In the genomic region with DNA sequence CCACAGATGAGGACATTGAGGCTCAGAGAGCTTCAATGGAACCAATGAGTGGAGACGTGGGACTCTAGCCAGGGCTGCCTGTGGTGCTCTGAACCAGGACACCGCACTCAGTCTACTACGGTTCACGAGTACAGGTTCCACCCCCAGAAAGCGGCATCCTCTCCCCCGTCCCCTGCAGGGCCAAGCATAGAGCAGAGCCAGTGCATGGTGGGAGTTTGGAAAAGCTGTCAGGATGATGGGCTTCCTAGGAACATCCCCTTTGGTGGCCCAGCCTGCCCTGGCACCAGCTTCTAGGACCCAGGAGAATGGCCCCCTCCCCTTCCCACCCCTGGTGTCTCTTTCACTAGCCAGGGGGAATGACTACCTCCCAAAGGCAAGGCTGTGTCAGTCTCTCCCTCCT, we compare ENCODE assay signal across 22 cellular contexts. TPM values are rescaled to one million over a fixed set of nuclear protein-coding genes. Genes with fewer than 3 reads are reported as not detected.
DNase-seq lines count a peak whose midpoint lies in the region; ATAC-seq and TF ChIP-seq lines count a peak whose summit lies in the region.
"Had no signal": no experiment of that assay in that cellular context is flagged by ENCODE, and none has a peak within 500 bp of the region (broad histone marks: within the 10 kb centered on the region; RNA-seq: fewer than 3 reads in every experiment).

No MANE protein-coding gene starts in this region.

- H3K56ac ChIP-seq in IMR-90 (ENCODE audit: extremely low read depth, insufficient read depth, low read length) = no peak overlapping the region

- BruUV-seq in IMR-90 (replicated peaks; lab: Mats Ljungman, UMichigan) = no TSS peak

- H3K4me1 Mint-ChIP-seq in stimulated activated effector memory CD8-positive, alpha-beta T cell treated with anti-CD3 and anti-CD28 coated beads, Interleukin-12 subunit alpha, Interleukin-12 subunit beta, amount 100 ng/mL, for 72 hours = peaks cover 29% of the 10 kb centered on the region

- no peak overlapping the region for H2AFZ ChIP-seq in IMR-90 (replicated peaks; ENCODE audit: low read length, poor library complexity)

- H3K27ac ChIP-seq in IMR-90 (ENCODE audit: insufficient read depth, low read length) (no peak overlapping the region), epithelial cell of prostate (peak overlapping the region; percentile 72)

- no peaks in the 10 kb centered on the region for H3K9me3 ChIP-seq in IMR-90 (ENCODE audit: control insufficient read depth, insufficient read depth, low read length)

- no peak overlapping the region for H2BK120ac ChIP-seq in IMR-90 (ENCODE audit: low read depth, low read length)

- peak overlapping the region; percentile 76 for H2AK9ac ChIP-seq in IMR-90 (replicated peaks; ENCODE audit: low read depth, low read length, poor library complexity)

- H3K9ac ChIP-seq in IMR-90 (ENCODE audit: low read depth, low read length) = no peak overlapping the region

- peaks cover 17% of the 10 kb centered on the region for H3K36me3 Mint-ChIP-seq in stimulated activated effector memory CD8-positive, alpha-beta T cell treated with anti-CD3 and anti-CD28 coated beads, Interleukin-12 subunit alpha, Interleukin-12 subunit beta, amount 100 ng/mL, for 72 hours

- peak overlapping the region; percentile 81 for H3K27ac Mint-ChIP-seq in stimulated activated effector memory CD8-positive, alpha-beta T cell treated with anti-CD3 and anti-CD28 coated beads, Interleukin-12 subunit alpha, Interleukin-12 subunit beta, amount 100 ng/mL, for 72 hours
- H3K27ac Mint-ChIP-seq: activated CD4-positive, alpha-beta memory T cell treated with anti-CD3 and anti-CD28 coated beads, Interleukin-2, amount 10 ng/mL, durations not matched to agents 7 days and 5 days; T-helper 2 cell treated with Interferon-gamma antibody and Interleukin-4, amounts not matched to agents 5 μg/mL and 100 μg/mL, for 36 hours had no signal

- DNase-seq in IMR-90 (no peak), epithelial cell of prostate (ENCODE audit: low read depth, low spot score) (no peak), DMS 273 treated with DMSO at 0.1 percent for 48 hours (lab: John Stamatoyannopoulos, UW) (no peak), MV-4-11 (lab: John Stamatoyannopoulos, UW) (no peak)
- no peak for DNase-seq in stimulated activated effector memory CD8-positive, alpha-beta T cell treated with anti-CD3 and anti-CD28 coated beads, Interleukin-12 subunit alpha, Interleukin-12 subunit beta, amount 100 ng/mL, for 72 hours (ENCODE audit: low spot score in 2 of 2)
- DNase-seq: activated CD4-positive, alpha-beta memory T cell treated with anti-CD3 and anti-CD28 coated beads, Interleukin-2, amount 10 ng/mL, durations not matched to agents 7 days and 5 days; activated naive CD4-positive, alpha-beta T cell treated with anti-CD3 and anti-CD28 coated beads, Interleukin-2, amount 50 U/mL, for 16 hours; effector CD8-positive, alpha-beta T cell; EL; NCI-H1436 treated with DMSO at 0.1 percent for 48 hours; NCI-H82; occipital lobe; retina; substantia nigra had no signal

- peaks cover 7% of the 10 kb centered on the region; the same call in 1 of the 2 replicates for H3K27me3 ChIP-seq in IMR-90 (ENCODE audit: control insufficient read depth, insufficient read depth, low read length)

- TF ChIP-seq CTCF in IMR-90 (conservative IDR thresholded peaks at IDR 0.05; ENCODE audit: low read depth, low read length) = no peak

- H2BK20ac ChIP-seq in IMR-90 (ENCODE audit: low read depth, low read length) = no peak overlapping the region

- POLR2A ChIA-PET in IMR-90 (lab: Charles Lee; ENCODE audit: unreplicated experiment) = no interaction called here

- H2AK5ac ChIP-seq in IMR-90 (ENCODE audit: low read depth, low read length) = no peak overlapping the region

- no peaks in the 10 kb centered on the region for H3K9me3 Mint-ChIP-seq in stimulated activated effector memory CD8-positive, alpha-beta T cell treated with anti-CD3 and anti-CD28 coated beads, Interleukin-12 subunit alpha, Interleukin-12 subunit beta, amount 100 ng/mL, for 72 hours
- H3K9me3 Mint-ChIP-seq: activated CD4-positive, alpha-beta memory T cell treated with anti-CD3 and anti-CD28 coated beads, Interleukin-2, amount 10 ng/mL, durations not matched to agents 7 days and 5 days; T-helper 2 cell treated with Interferon-gamma antibody and Interleukin-4, amounts not matched to agents 5 μg/mL and 100 μg/mL, for 36 hours; WTC11 had no signal

- no peak overlapping the region for H3K4ac ChIP-seq in IMR-90 (ENCODE audit: low read depth, low read length)

- CTCF ChIA-PET in IMR-90 (lab: Yijun Ruan, JAX) = no interaction called here

- in situ Hi-C loops in IMR-90 (cut with MboI; ENCODE audit: low sequenced_read_pairs) = no loop called here

- no peak overlapping the region for H3K23ac ChIP-seq in IMR-90 (ENCODE audit: low read depth, low read length)

- peaks cover 22% of the 10 kb centered on the region; the same call in 1 of the 2 replicates for H3K36me3 ChIP-seq in IMR-90 (ENCODE audit: control insufficient read depth, insufficient read depth, low read length)

- H2BK5ac ChIP-seq in IMR-90 (ENCODE audit: low read depth, low read length, poor library complexity, severe bottlenecking) = no peak overlapping the region

- intact Hi-C loops in IMR-90 (cut with micrococcal nuclease) = no loop called here

- H2BK15ac ChIP-seq in IMR-90 (ENCODE audit: low read depth, low read length) = no peak overlapping the region

- H3K79me1 ChIP-seq in IMR-90 (ENCODE audit: low read depth in 1 of 2, low read length in 2 of 2) = peaks cover 3 to 19% of the 10 kb centered on the region in 2 experiments; a peak in 2 of 4 replicates

- H3K9me1 ChIP-seq in IMR-90 (ENCODE audit: insufficient read depth, low read length) = no peaks in the 10 kb centered on the region

- TF ChIP-seq POLR2A in IMR-90 (IDR thresholded peaks at IDR 0.05; ENCODE audit: low read depth, low read length) = no peak

- ATAC-seq in IMR-90 (ENCODE audit: low read depth) (no peak; the same call in 1 of the 2 replicates), HG03025 (IDR thresholded peaks at IDR 0.05; ENCODE audit: low FRiP score, unreplicated experiment) (no peak)
- ATAC-seq in stimulated activated effector memory CD8-positive, alpha-beta T cell treated with anti-CD3 and anti-CD28 coated beads, Interleukin-12 subunit alpha, Interleukin-12 subunit beta, amount 100 ng/mL, for 72 hours = no peak
- ATAC-seq: left lobe of liver had no signal

- H3K4me2 ChIP-seq in IMR-90 (ENCODE audit: low read depth, low read length) = no peak overlapping the region

- H3K4me3 Mint-ChIP-seq in stimulated activated effector memory CD8-positive, alpha-beta T cell treated with anti-CD3 and anti-CD28 coated beads, Interleukin-12 subunit alpha, Interleukin-12 subunit beta, amount 100 ng/mL, for 72 hours = no peak overlapping the region
- H3K4me3 Mint-ChIP-seq: activated CD4-positive, alpha-beta memory T cell treated with anti-CD3 and anti-CD28 coated beads, Interleukin-2, amount 10 ng/mL, durations not matched to agents 7 days and 5 days; T-helper 2 cell treated with Interferon-gamma antibody and Interleukin-4, amounts not matched to agents 5 μg/mL and 100 μg/mL, for 36 hours; WTC11 had no signal

- H4K5ac ChIP-seq in IMR-90 (ENCODE audit: low read depth, low read length) = no peak overlapping the region

- H4K91ac ChIP-seq in IMR-90 (ENCODE audit: insufficient read depth, low read depth, low read length) = no peak overlapping the region

- dilution Hi-C loops in IMR-90 (cut with HindIII; ENCODE audit: low sequenced_read_pairs, unreplicated experiment) = no loop called here

- no peak overlapping the region for H3K4me3 ChIP-seq in IMR-90 (ENCODE audit: insufficient read depth, low read depth, low read length)

- H3K18ac ChIP-seq in IMR-90 (ENCODE audit: low read depth, low read length) = no peak overlapping the region

- H3K14ac ChIP-seq in IMR-90 (replicated peaks; ENCODE audit: low read depth, low read length) = no peak overlapping the region

- no peak overlapping the region for H4K8ac ChIP-seq in IMR-90 (ENCODE audit: low read depth in 2 of 2, low read length in 2 of 2)

- 81% methylated on average over 6 of the region's 6 CpGs; no CpG with 5 or more reads in 1 of the 2 experiments for WGBS in IMR-90 (ENCODE audit: extremely low coverage in 2 of 2, insufficient read length in 1 of 2), 2 experiments

- H4K20me1 ChIP-seq in IMR-90 (ENCODE audit: insufficient read depth, low read length) = peaks cover 13% of the 10 kb centered on the region

- no peaks in the 10 kb centered on the region for H3K4me1 ChIP-seq in IMR-90 (ENCODE audit: control insufficient read depth, insufficient read depth, low read length)

- TF ChIP-seq RAD21 in IMR-90 (IDR thresholded peaks at IDR 0.05; ENCODE audit: low read length) = no peak

TF ChIP-seq in IMR-90, 13 proteins besides CTCF, POLR2A, EP300 and RAD21:
- TF ChIP-seq MAZ (IDR thresholded peaks at IDR 0.05; ENCODE audit: borderline replicate concordance, low read depth, low read length) = no peak
- TF ChIP-seq BHLHE40 (IDR thresholded peaks at IDR 0.05; ENCODE audit: low read depth, low read length) = no peak

RNA-seq across cellular contexts. Expression of a gene that starts 8.4 kb away (rescaled TPM):
- total RNA-seq in IMR-90 (2012; rRNA removed) = 0.83 and 0.90 TPM in 2 replicates
- polyA plus RNA-seq in IMR-90 (2012; rRNA removed) = 6.3 TPM in 2 replicates
- polyA plus RNA-seq in IMR-90 (2012; cell fraction: cytosol; rRNA removed) = 6.7 and 10.4 TPM in 2 replicates
- polyA plus RNA-seq in IMR-90 (2012; cell fraction: nucleus; rRNA removed; ENCODE audit: low replicate concordance) = 5.8 and 8.9 TPM in 2 replicates

RNA-seq across cellular contexts. Expression of a gene that starts 9.1 kb away (rescaled TPM):
- 23.1 and 45.9 TPM in 2 replicates for total RNA-seq in IMR-90 (2012; rRNA removed)
- polyA plus RNA-seq in IMR-90 (2012; rRNA removed) = 94.9 and 96.8 TPM in 2 replicates
- polyA plus RNA-seq in IMR-90 (2012; cell fraction: cytosol; rRNA removed) = 126 and 158 TPM in 2 replicates
- 32.4 and 62.6 TPM in 2 replicates for polyA plus RNA-seq in IMR-90 (2012; cell fraction: nucleus; rRNA removed; ENCODE audit: low replicate concordance)

RNA-seq across cellular contexts. Expression of a gene that starts 21.2 kb away (rescaled TPM):
- not detected in 2 replicates for total RNA-seq in IMR-90 (2012; rRNA removed)
- not detected in 2 replicates for polyA plus RNA-seq in IMR-90 (2012; rRNA removed)
- not detected in 2 replicates for polyA plus RNA-seq in IMR-90 (2012; cell fraction: cytosol; rRNA removed)
- 0.01 TPM in 1 of 2 replicates, not detected in the other for polyA plus RNA-seq in IMR-90 (2012; cell fraction: nucleus; rRNA removed; ENCODE audit: low replicate concordance)
- total RNA-seq: activated CD4-positive, alpha-beta memory T cell treated with anti-CD3 and anti-CD28 coated beads, Interleukin-2, amount 10 ng/mL, durations not matched to agents 7 days and 5 days; astrocyte; glomerular endothelial cell; left lobe of liver; M059J; occipital lobe; SK-MEL-5; WTC11 had no signal

RNA-seq across cellular contexts. Expression of a gene that starts 33.5 kb away (rescaled TPM):
- total RNA-seq in IMR-90 (2012; rRNA removed) = 0.18 and 0.28 TPM in 2 replicates
- polyA plus RNA-seq in IMR-90 (2012; rRNA removed) = 0.56 and 0.69 TPM in 2 replicates
- 0.69 and 1.1 TPM in 2 replicates for polyA plus RNA-seq in IMR-90 (2012; cell fraction: cytosol; rRNA removed)
- 0.24 and 0.62 TPM in 2 replicates for polyA plus RNA-seq in IMR-90 (2012; cell fraction: nucleus; rRNA removed; ENCODE audit: low replicate concordance)
